In the genomic region with DNA sequence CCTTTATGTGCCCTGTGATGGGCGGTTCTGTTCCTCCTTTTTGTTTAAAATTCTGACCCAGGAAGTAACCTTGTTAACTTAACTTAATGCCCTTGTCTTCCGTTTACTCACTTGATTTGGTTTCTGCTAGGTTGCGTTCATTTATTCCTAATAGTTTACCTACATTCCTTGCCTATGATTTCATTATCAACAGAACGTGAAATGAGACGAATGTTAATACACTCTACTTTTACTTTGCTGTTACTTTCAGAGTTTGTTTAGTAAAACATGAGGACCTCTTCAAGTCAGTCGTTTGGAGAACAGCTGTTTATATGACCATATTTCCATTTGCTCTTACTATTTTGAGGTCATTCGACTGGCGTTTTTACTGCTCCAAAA, we compare ENCODE assay signal across 8 cellular contexts. TPM values are rescaled to one million over a fixed set of nuclear protein-coding genes. Genes with fewer than 3 reads are reported as not detected.
A peak's percentile ranks its signal among the peaks of the same experiment; 100 is the strongest.
DNase-seq lines count a peak whose midpoint lies in the region; ATAC-seq and TF ChIP-seq lines count a peak whose summit lies in the region.

No MANE protein-coding gene starts in this region.

- H3K4me3 Mint-ChIP-seq in stimulated activated naive CD8-positive, alpha-beta T cell treated with anti-CD3 and anti-CD28 coated beads, Interleukin-15, Interleukin-2, amounts not matched to agents 100 ng/mL and 50 ng/mL, for 24 hours, result peak overlapping the region; percentile 98

- H3K27ac ChIP-seq in body of pancreas (peak overlapping the region; percentile 74 to 93 (median 90)), mesenchymal stem cell (ENCODE audit: low read length, poor library complexity, severe bottlenecking) (peak overlapping the region; percentile 87)

- intact Hi-C loops in body of pancreas (cut with DNase I), result no loop called here

- H2AFZ ChIP-seq in mesenchymal stem cell (ENCODE audit: low read depth, low read length), result no peak overlapping the region

- TF ChIP-seq POLR2A in body of pancreas (IDR thresholded peaks at IDR 0.05), result no peak

- no peak overlapping the region for H4K91ac ChIP-seq in mesenchymal stem cell (ENCODE audit: low read length)

- peak overlapping the region in 1 of 2 experiments; percentile 100 for H3K18ac ChIP-seq in mesenchymal stem cell (ENCODE audit: low read depth in 1 of 2, low read length in 2 of 2)

- H3K4ac ChIP-seq in mesenchymal stem cell (ENCODE audit: low read depth in 1 of 2, low read length in 2 of 2), result peak overlapping the region in 1 of 2 experiments; percentile 54

- H3K36me3 Mint-ChIP-seq in stimulated activated naive CD8-positive, alpha-beta T cell treated with anti-CD3 and anti-CD28 coated beads, Interleukin-15, Interleukin-2, amounts not matched to agents 100 ng/mL and 50 ng/mL, for 24 hours (ENCODE audit: low read depth), result peaks cover 21% of the 10 kb centered on the region

- peak overlapping the region; percentile 96 for H3K27ac Mint-ChIP-seq in stimulated activated naive CD8-positive, alpha-beta T cell treated with anti-CD3 and anti-CD28 coated beads, Interleukin-15, Interleukin-2, amounts not matched to agents 100 ng/mL and 50 ng/mL, for 24 hours

- WGBS in body of pancreas, 2 donors, result 0% methylated on average over 8 of the region's 8 CpGs
- 5% methylated on average over 4 of the region's 8 CpGs for WGBS in mesenchymal stem cell

- H2BK120ac ChIP-seq in mesenchymal stem cell (ENCODE audit: low read depth, low read length), result no peak overlapping the region

- H3K23ac ChIP-seq in mesenchymal stem cell (ENCODE audit: low read length in 2 of 2), result no peak overlapping the region

- no peaks in the 10 kb centered on the region for H3K9me3 ChIP-seq in body of pancreas
- no peaks in the 10 kb centered on the region for H3K9me3 ChIP-seq in mesenchymal stem cell (ENCODE audit: control insufficient read depth, low read length)

- no peak overlapping the region for H2AK5ac ChIP-seq in mesenchymal stem cell (ENCODE audit: low read length, severe bottlenecking)

- H3K4me2 ChIP-seq in mesenchymal stem cell (ENCODE audit: low read length, poor library complexity, severe bottlenecking), result peak overlapping the region; percentile 73

- no peak overlapping the region for H2BK15ac ChIP-seq in mesenchymal stem cell (ENCODE audit: low read depth, poor library complexity, severe bottlenecking)

- no peaks in the 10 kb centered on the region for H3K36me3 ChIP-seq in body of pancreas (replicated peaks in 1 of 2; ENCODE audit: insufficient read depth in 1 of 2, low read depth in 2 of 2)
- peaks cover 0 to 3% of the 10 kb centered on the region in 2 experiments for H3K36me3 ChIP-seq in mesenchymal stem cell (ENCODE audit: control insufficient read depth in 1 of 2, insufficient read depth in 2 of 2, low read depth in 1 of 2, low read length in 2 of 2)

- ATAC-seq in stimulated activated naive CD8-positive, alpha-beta T cell treated with anti-CD3 and anti-CD28 coated beads, Interleukin-15, Interleukin-2, amounts not matched to agents 100 U/mL and 50 U/mL, for 24 hours, result no peak
- ATAC-seq in body of pancreas, result no peak

- H3K27me3 ChIP-seq in body of pancreas (no peaks in the 10 kb centered on the region), mesenchymal stem cell (ENCODE audit: control insufficient read depth in 1 of 2, insufficient read depth in 1 of 2, low read length in 2 of 2) (no peaks in the 10 kb centered on the region)

- no peak overlapping the region for H3K14ac ChIP-seq in mesenchymal stem cell (ENCODE audit: low read length in 2 of 2)

- H3K9me3 Mint-ChIP-seq in stimulated activated naive CD8-positive, alpha-beta T cell treated with anti-CD3 and anti-CD28 coated beads, Interleukin-15, Interleukin-2, amounts not matched to agents 100 ng/mL and 50 ng/mL, for 24 hours, result no peaks in the 10 kb centered on the region

- no peaks in the 10 kb centered on the region for H3K27me3 Mint-ChIP-seq in stimulated activated naive CD8-positive, alpha-beta T cell treated with anti-CD3 and anti-CD28 coated beads, Interleukin-15, Interleukin-2, amounts not matched to agents 100 ng/mL and 50 ng/mL, for 24 hours

- H3K9ac ChIP-seq in mesenchymal stem cell (ENCODE audit: low read length), result peak overlapping the region; percentile 96

- DNase-seq in stimulated activated naive CD8-positive, alpha-beta T cell treated with anti-CD3 and anti-CD28 coated beads, Interleukin-15, Interleukin-2, amounts not matched to agents 100 U/mL and 50 U/mL, for 24 hours, result no peak
- DNase-seq in body of pancreas (no peak), mesenchymal stem cell (no peak), GOT3 (lab: John Stamatoyannopoulos, UW) (no peak), inferior parietal cortex (ENCODE audit: extremely low spot score) (no peak), NK-92 (lab: John Stamatoyannopoulos, UW; ENCODE audit: unreplicated experiment) (no peak)
- DNase-seq in stimulated activated CD4-positive, alpha-beta T cell treated with anti-CD3 and anti-CD28 coated beads, Interleukin-2, amount 100 ng/mL, for 24 hours, result no peak

- H4K8ac ChIP-seq in mesenchymal stem cell (ENCODE audit: low read length), result peak overlapping the region; percentile 45

- H2BK12ac ChIP-seq in mesenchymal stem cell (ENCODE audit: low read length in 2 of 2), result no peak overlapping the region

- H2BK5ac ChIP-seq in mesenchymal stem cell (ENCODE audit: low read depth, low read length, poor library complexity, severe bottlenecking), result no peak overlapping the region

- H3K4me3 ChIP-seq in body of pancreas, result peak overlapping the region; percentile 73 to 91
- peak overlapping the region; percentile 95 to 97 for H3K4me3 ChIP-seq in mesenchymal stem cell (ENCODE audit: insufficient read depth in 1 of 2, low read depth in 1 of 2, low read length in 2 of 2)

- TF ChIP-seq CTCF in body of pancreas (IDR thresholded peaks at IDR 0.05), result no peak

- H3K4me1 ChIP-seq in body of pancreas (peaks cover 24% of the 10 kb centered on the region), mesenchymal stem cell (ENCODE audit: control insufficient read depth, insufficient read depth, low read depth, low read length) (peaks cover 10% of the 10 kb centered on the region)

- peaks cover 6% of the 10 kb centered on the region for H3K79me1 ChIP-seq in mesenchymal stem cell (replicated peaks; ENCODE audit: low read length, poor library complexity, severe bottlenecking)

- H3K4me1 Mint-ChIP-seq in stimulated activated naive CD8-positive, alpha-beta T cell treated with anti-CD3 and anti-CD28 coated beads, Interleukin-15, Interleukin-2, amounts not matched to agents 100 ng/mL and 50 ng/mL, for 24 hours (ENCODE audit: low read depth), result peaks cover 22% of the 10 kb centered on the region

RNA-seq across cellular contexts. Expression of a gene that starts 0.7 kb away (rescaled TPM):
- total RNA-seq in body of pancreas, result 10 to 100 TPM; 21.1 to 25.4 TPM
- 4.9 TPM for polyA plus RNA-seq in mesenchymal stem cell (2013, experiment 1 of 2)
- polyA plus RNA-seq in mesenchymal stem cell (2013, experiment 2 of 2), result 4.7 TPM

RNA-seq across cellular contexts. Expression of a gene that starts 44.0 kb away (rescaled TPM):
- total RNA-seq in body of pancreas, result 10 to 100 TPM in 1 of 2 donors, 1 to 10 TPM in 1; 7.9 to 23.9 TPM
- polyA plus RNA-seq in mesenchymal stem cell (2013, experiment 1 of 2), result 13.3 TPM
- polyA plus RNA-seq in mesenchymal stem cell (2013, experiment 2 of 2), result 13.1 TPM
